Comparison of ENCODE assay signal across 17 cellular contexts in genomic region chr5:172404746-172405145, GRCh38. TPM values are rescaled to one million over a fixed set of nuclear protein-coding genes. Genes with fewer than 3 reads are reported as not detected.
"Had no signal": no experiment of that assay in that cellular context is flagged by ENCODE, and none has a peak within 500 bp of the region (broad histone marks: within the 10 kb centered on the region; RNA-seq: fewer than 3 reads in every experiment).

No MANE protein-coding gene starts in this region.

- FAIRE-seq: TTC549 had no signal

- H3K4me3 ChIP-seq: colonic mucosa, dorsolateral prefrontal cortex, left lung, prostate gland, right atrium auricular region had no signal

- ATAC-seq: effector memory CD8-positive, alpha-beta T cell; naive thymus-derived CD8-positive, alpha-beta T cell; stimulated activated effector memory CD8-positive, alpha-beta T cell treated with anti-CD3 and anti-CD28 coated beads, Interleukin-12 subunit alpha, Interleukin-12 subunit beta, amount 100 ng/mL, for 72 hours; stimulated activated naive CD8-positive, alpha-beta T cell treated with anti-CD3 and anti-CD28 coated beads, Interleukin-15, amount 100 ng/mL, for 72 hours had no signal

- H3K9me3 ChIP-seq: colonic mucosa, left lung, prostate gland, right atrium auricular region had no signal

- H3K27ac ChIP-seq: WERI-Rb-1 had no signal

- H3K27me3 ChIP-seq: colonic mucosa, dorsolateral prefrontal cortex, left lung, right atrium auricular region had no signal

- H3K4me1 ChIP-seq: colonic mucosa had no signal

- DNase-seq: activated gamma-delta T cell treated with Interleukin-2 at 50 U/mL for 16 hours; activated T-cell treated with anti-CD3 and anti-CD28 coated beads, Interleukin-2, amount 50 U/mL, for 1 hour; aorta; colonic mucosa; dorsolateral prefrontal cortex; effector memory CD8-positive, alpha-beta T cell; immature natural killer cell; left lung; naive thymus-derived CD8-positive, alpha-beta T cell; stimulated activated CD4-positive, alpha-beta T cell treated with anti-CD3 and anti-CD28 coated beads, Interleukin-2, amount 100 ng/mL, for 24 hours; stimulated activated naive CD8-positive, alpha-beta T cell treated with anti-CD3 and anti-CD28 coated beads, Interleukin-15, amount 100 ng/mL, for 72 hours; T-helper 1 cell had no signal

- H3K36me3 ChIP-seq: colonic mucosa, prostate gland, WERI-Rb-1 had no signal

RNA-seq across cellular contexts. Expression of gene SH3PXD2B, which starts 49.6 kb away (rescaled TPM):
- polyA plus RNA-seq: immature natural killer cell had no signal
